8 cellular contexts compared by ENCODE assay signal in the genomic region with DNA sequence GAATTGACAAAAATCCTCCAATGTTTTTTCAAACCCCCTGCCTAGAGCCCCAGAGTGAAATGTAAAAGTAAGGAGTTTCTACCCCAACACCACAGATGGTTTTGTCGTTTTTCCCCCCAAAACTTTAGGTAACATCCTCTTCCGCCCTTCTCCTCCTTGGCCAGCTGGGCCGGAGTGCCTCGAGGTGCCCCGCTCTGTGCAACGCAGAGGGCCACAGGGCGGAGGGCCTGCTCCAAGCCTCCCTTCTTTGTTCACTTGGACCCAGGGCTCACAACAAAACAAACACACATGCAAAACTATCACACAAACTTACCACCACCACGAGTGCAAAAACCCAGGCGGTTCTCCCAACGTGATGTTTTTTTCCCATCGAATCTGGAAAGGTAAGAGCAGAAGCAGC. TPM values are rescaled to one million over a fixed set of nuclear protein-coding genes. Genes with fewer than 3 reads are reported as not detected.
A peak's percentile ranks its signal among the peaks of the same experiment; 100 is the strongest.
DNase-seq lines count a peak whose midpoint lies in the region; ATAC-seq and TF ChIP-seq lines count a peak whose summit lies in the region.

No MANE protein-coding gene starts in this region.

- no peak for TF ChIP-seq CTCF in fibroblast of mammary gland (conservative IDR thresholded peaks at IDR 0.05; ENCODE audit: control insufficient read depth, insufficient read depth, low read depth, low read length)

- peaks cover 27% of the 10 kb centered on the region for H3K4me1 ChIP-seq in ES-I3 (ENCODE audit: insufficient read depth, low read length)

- ATAC-seq in T-helper 17 cell (no peak), HG03457 (IDR thresholded peaks at IDR 0.05; ENCODE audit: unreplicated experiment) (no peak), GM18868 (IDR thresholded peaks at IDR 0.05; ENCODE audit: unreplicated experiment) (no peak)

- H3K36me3 ChIP-seq in ES-I3 (ENCODE audit: insufficient read depth, low read length), result peaks cover 28% of the 10 kb centered on the region

- H3K36me3 Mint-ChIP-seq in T-helper 17 cell (ENCODE audit: low read depth), result peaks cover 15% of the 10 kb centered on the region

- H3K27ac Mint-ChIP-seq in T-helper 17 cell, result peak overlapping the region; percentile 32

- in situ Hi-C loops in KBM-7 (cut with MboI; ENCODE audit: low pct_unique_long_range_greater_than_20kb, low sequenced_read_pairs), result no loop called here

- H3K4me3 Mint-ChIP-seq in T-helper 17 cell, result peak overlapping the region; percentile 86

- H3K9ac ChIP-seq in ES-I3 (ENCODE audit: low read depth, low read length), result peak overlapping the region; percentile 64; the same call in 1 of the 2 replicates

- no peak for DNase-seq in T-helper 17 cell
- DNase-seq in fibroblast of mammary gland (ENCODE audit: low read depth), result no peak
- DNase-seq in retina, result peak; percentile 38
- DNase-seq in KBM-7, result no peak
- DNase-seq in C1 segment of cervical spinal cord (lab: John Stamatoyannopoulos, UW), result no peak

- H3K27me3 Mint-ChIP-seq in T-helper 17 cell, result no peaks in the 10 kb centered on the region

- H3K4me3 ChIP-seq in fibroblast of mammary gland (ENCODE audit: control insufficient read depth, low read depth, low read length), result peak overlapping the region; percentile 58

- peaks cover 64% of the 10 kb centered on the region for H3K4me1 Mint-ChIP-seq in T-helper 17 cell

- H3K9me3 ChIP-seq in ES-I3 (ENCODE audit: control insufficient read depth, insufficient read depth, low read length) (no peaks in the 10 kb centered on the region), T-helper 17 cell (ENCODE audit: control insufficient read depth, low read length, poor library complexity, severe bottlenecking) (no peaks in the 10 kb centered on the region)

RNA-seq across cellular contexts. Expression of a gene that starts 1.9 kb away (rescaled TPM):
- total RNA-seq in T-helper 17 cell, result 10 to 100 TPM; 64.9 to 67.4 TPM
